ENCODE assay signal across 8 cellular contexts in the genomic region with DNA sequence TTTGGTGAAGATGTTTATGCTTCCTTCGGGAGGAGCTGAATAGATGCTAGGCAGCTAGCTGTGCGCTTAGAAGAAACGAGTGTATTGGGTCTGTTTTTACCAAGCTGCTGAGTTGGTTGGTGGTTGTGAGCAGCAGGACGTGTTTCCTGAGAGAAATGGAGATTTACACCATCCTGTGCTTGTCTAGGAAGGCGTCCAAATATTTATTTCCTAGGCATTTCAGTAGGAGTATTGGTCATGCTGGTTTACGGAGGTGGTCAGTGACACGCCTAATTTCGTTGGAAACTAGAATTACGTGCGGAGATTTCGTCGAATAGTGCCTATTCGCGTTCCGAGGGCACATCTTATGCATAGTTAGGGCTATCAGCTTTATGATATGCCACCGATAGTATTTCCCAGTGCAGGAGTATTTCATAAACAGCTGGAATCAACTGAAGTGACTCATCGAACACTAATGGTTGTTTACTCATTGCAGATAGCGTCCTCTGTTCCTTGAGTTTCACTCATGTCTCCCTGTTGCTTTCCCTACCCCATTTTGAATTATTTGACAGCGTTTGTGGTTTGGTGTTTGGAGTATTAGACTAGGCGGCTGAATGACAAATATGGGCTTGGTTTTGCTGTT. TPM values are rescaled to one million over a fixed set of nuclear protein-coding genes. Genes with fewer than 3 reads are reported as not detected.
DNase-seq lines count a peak whose midpoint lies in the region; ATAC-seq and TF ChIP-seq lines count a peak whose summit lies in the region.

No MANE protein-coding gene starts in this region.

- ATAC-seq in GM18519 (IDR thresholded peaks at IDR 0.05; ENCODE audit: low FRiP score, unreplicated experiment) (peak; percentile 12), HG03442 (IDR thresholded peaks at IDR 0.05; ENCODE audit: unreplicated experiment) (peak; percentile 13), RWPE2 (ENCODE audit: low read depth) (peak; percentile 66), mucosa of descending colon (peak; percentile 59), HG02642 (IDR thresholded peaks at IDR 0.05; ENCODE audit: poor library complexity, unreplicated experiment) (no peak)

- intact Hi-C loops in mucosa of descending colon (cut with DNase I, micrococcal nuclease) = loop anchor here in 1 of 2 donors (10.0 kb wide), 1 partner anchor 56 kb away; no protein-coding TSS in a partner anchor
- intact Hi-C loops in vagina (cut with DNase I) = no loop called here

- TF ChIP-seq POLR2A in vagina (IDR thresholded peaks at IDR 0.05) = no peak

- H3K9me3 ChIP-seq in RWPE2 (ENCODE audit: severe bottlenecking) = no peaks in the 10 kb centered on the region
- no peaks in the 10 kb centered on the region for H3K9me3 ChIP-seq in effector memory CD4-positive, alpha-beta T cell (ENCODE audit: control insufficient read depth, low read length)
- H3K9me3 ChIP-seq in mucosa of descending colon = no peaks in the 10 kb centered on the region
- H3K9me3 ChIP-seq in vagina = no peaks in the 10 kb centered on the region

- H3K4me1 ChIP-seq in RWPE2 (ENCODE audit: insufficient read depth, poor library complexity, severe bottlenecking) (no peaks in the 10 kb centered on the region), mucosa of descending colon (ENCODE audit: low read depth) (peaks cover 16% of the 10 kb centered on the region), vagina (peaks cover 52% of the 10 kb centered on the region)
- peaks cover 6% of the 10 kb centered on the region for H3K4me1 ChIP-seq in effector memory CD4-positive, alpha-beta T cell (ENCODE audit: control insufficient read depth, insufficient read depth, low read length, poor library complexity, severe bottlenecking)

- DNase-seq in Ammon's horn (ENCODE audit: low spot score) (peak; percentile 13), RWPE2 (ENCODE audit: low spot score) (no peak), mucosa of descending colon (peak in 1 of 3 donors; percentile 14), vagina (ENCODE audit: extremely low spot score in 2 of 2) (no peak)
- DNase-seq in effector memory CD4-positive, alpha-beta T cell = peak in 1 of 3 donors; percentile 9

- H3K36me3 ChIP-seq in RWPE2 (ENCODE audit: low read depth) (peaks cover 9% of the 10 kb centered on the region; the same call in 1 of the 2 replicates), mucosa of descending colon (ENCODE audit: low read depth) (no peaks in the 10 kb centered on the region), vagina (no peaks in the 10 kb centered on the region)
- H3K36me3 ChIP-seq in effector memory CD4-positive, alpha-beta T cell (ENCODE audit: control insufficient read depth, insufficient read depth, low read length) = peaks cover 8% of the 10 kb centered on the region

- TF ChIP-seq CTCF in RWPE2 (IDR thresholded peaks at IDR 0.05; ENCODE audit: poor library complexity, severe bottlenecking) (no peak), mucosa of descending colon (IDR thresholded peaks at IDR 0.05) (no peak), vagina (IDR thresholded peaks at IDR 0.05) (no peak)

- H3K27me3 ChIP-seq in RWPE2 (ENCODE audit: insufficient read depth, poor library complexity, severe bottlenecking) = no peaks in the 10 kb centered on the region
- no peaks in the 10 kb centered on the region for H3K27me3 ChIP-seq in effector memory CD4-positive, alpha-beta T cell (replicated peaks; ENCODE audit: control insufficient read depth, insufficient read depth, low read length, poor library complexity, severe bottlenecking)
- no peaks in the 10 kb centered on the region for H3K27me3 ChIP-seq in vagina

- H3K27ac ChIP-seq in RWPE2 (ENCODE audit: poor library complexity, severe bottlenecking) (peak overlapping the region; percentile 70), vagina (peak overlapping the region; percentile 97)
- peak overlapping the region; percentile 97 for H3K27ac ChIP-seq in effector memory CD4-positive, alpha-beta T cell (ENCODE audit: insufficient read depth, low read length, poor library complexity, severe bottlenecking)

- H3K4me3 ChIP-seq in RWPE2 (ENCODE audit: severe bottlenecking) = peak overlapping the region; percentile 64
- H3K4me3 ChIP-seq in effector memory CD4-positive, alpha-beta T cell (ENCODE audit: insufficient read depth, low read depth, low read length, poor library complexity, severe bottlenecking) = peak overlapping the region; percentile 70
- peak overlapping the region; percentile 61 for H3K4me3 ChIP-seq in mucosa of descending colon
- H3K4me3 ChIP-seq in vagina = peak overlapping the region; percentile 79 to 82

RNA-seq across cellular contexts. Expression of a gene that starts 0.8 kb away (rescaled TPM):
- total RNA-seq in mucosa of descending colon (10 to 100 TPM; 29.8 to 47.7 (median 30.0) TPM), vagina (40.5 TPM)
